Comparison of ENCODE assay signal across 8 cellular contexts in the genomic region with DNA sequence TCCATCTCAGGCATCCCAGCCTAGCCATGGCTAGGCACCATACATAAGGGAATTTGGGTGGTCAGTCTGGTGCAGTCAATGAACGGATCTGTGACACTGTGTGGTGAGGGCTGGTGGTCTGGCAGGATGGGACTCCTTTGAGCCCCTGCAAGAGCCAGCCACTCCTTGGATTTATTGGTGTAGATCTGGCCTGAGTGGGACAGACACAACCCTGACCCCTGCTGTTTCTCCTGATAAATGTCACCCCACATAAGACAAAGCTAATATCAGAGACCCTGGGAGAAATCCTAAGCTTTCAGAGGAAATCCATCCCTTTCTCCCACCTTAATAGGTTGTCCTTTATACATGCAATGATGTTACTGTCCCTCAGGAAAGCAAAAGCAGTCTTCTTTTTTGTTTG. TPM values are rescaled to one million over a fixed set of nuclear protein-coding genes. Genes with fewer than 3 reads are reported as not detected.
DNase-seq lines count a peak whose midpoint lies in the region; ATAC-seq and TF ChIP-seq lines count a peak whose summit lies in the region.

No MANE protein-coding gene starts in this region.

- DNase-seq in HuH-7.5 (ENCODE audit: low spot score) (peak; percentile 47), memory B cell (ENCODE audit: low spot score in 2 of 2) (no peak), cerebellar cortex (ENCODE audit: low spot score) (no peak), ecto neural progenitor cell (ENCODE audit: low spot score) (no peak), NCI-H510A (lab: John Stamatoyannopoulos, UW) (no peak)
- DNase-seq in activated CD8-positive, alpha-beta T cell treated with anti-CD3 and anti-CD28 coated beads, Interleukin-2, amount 10 ng/mL, durations not matched to agents 7 days and 5 days, result no peak

- H3K27me3 Mint-ChIP-seq in activated CD8-positive, alpha-beta T cell treated with anti-CD3 and anti-CD28 coated beads, Interleukin-2, amount 10 ng/mL, durations not matched to agents 7 days and 5 days (ENCODE audit: low read depth), result peaks cover 10% of the 10 kb centered on the region
- H3K27me3 Mint-ChIP-seq in memory B cell, result peaks cover 5% of the 10 kb centered on the region

- no peak overlapping the region for H3K4me3 ChIP-seq in DOHH2 (ENCODE audit: low read length)

- H3K9me2 ChIP-seq in DOHH2 (replicated peaks; ENCODE audit: control insufficient read depth, low read length), result no peaks in the 10 kb centered on the region

- H3F3A ChIP-seq in DOHH2 (ENCODE audit: control insufficient read depth, insufficient read depth), result peaks cover 15% of the 10 kb centered on the region

- POLR2A ChIA-PET in activated CD8-positive, alpha-beta T cell treated with anti-CD3 and anti-CD28 coated beads, Interleukin-2, amount 10 ng/mL, durations not matched to agents 7 days and 5 days (lab: Charles Lee), result interaction anchor here (1.0 kb wide), 1 partner anchor 138 kb away, joined by 3 read pairs; no protein-coding TSS in a partner anchor

- peaks cover 25% of the 10 kb centered on the region for H3K4me1 ChIP-seq in DOHH2 (ENCODE audit: control insufficient read depth, low read length)

- TF ChIP-seq CTCF in DOHH2 (IDR thresholded peaks at IDR 0.05; ENCODE audit: low read depth, low read length, poor library complexity, severe bottlenecking), result peak; percentile 68

- H3K9me3 ChIP-seq in DOHH2 (ENCODE audit: control insufficient read depth, insufficient read depth, low read length), result no peaks in the 10 kb centered on the region

- peaks cover 14% of the 10 kb centered on the region for H3K4me1 Mint-ChIP-seq in activated CD8-positive, alpha-beta T cell treated with anti-CD3 and anti-CD28 coated beads, Interleukin-2, amount 10 ng/mL, durations not matched to agents 7 days and 5 days (ENCODE audit: low read depth)
- peaks cover 22% of the 10 kb centered on the region for H3K4me1 Mint-ChIP-seq in memory B cell

- H3K27ac ChIP-seq in DOHH2 (ENCODE audit: low read depth, low read length), result no peak overlapping the region

- peaks cover 7% of the 10 kb centered on the region for H3K36me3 Mint-ChIP-seq in activated CD8-positive, alpha-beta T cell treated with anti-CD3 and anti-CD28 coated beads, Interleukin-2, amount 10 ng/mL, durations not matched to agents 7 days and 5 days (ENCODE audit: low read depth)
- H3K36me3 Mint-ChIP-seq in memory B cell, result no peaks in the 10 kb centered on the region

- peaks cover 17% of the 10 kb centered on the region for H3K79me2 ChIP-seq in DOHH2 (ENCODE audit: control insufficient read depth, low read length)

- CTCF ChIA-PET in activated CD8-positive, alpha-beta T cell treated with anti-CD3 and anti-CD28 coated beads, Interleukin-2, amount 10 ng/mL, durations not matched to agents 7 days and 5 days (lab: Charles Lee), result interaction anchor here (0.8 to 7.9 kb wide), 17 partner anchors 8 to 119 kb away, joined by 3 to 57 read pairs (median 4); a partner anchor contains a TSS

- H3K36me3 ChIP-seq in DOHH2 (ENCODE audit: control insufficient read depth, low read length), result peaks cover 5% of the 10 kb centered on the region; the same call in 1 of the 2 replicates

- H4K20me1 ChIP-seq in DOHH2 (ENCODE audit: control insufficient read depth, insufficient read depth, low read depth, low read length), result no peaks in the 10 kb centered on the region

- H3K27ac Mint-ChIP-seq in activated CD8-positive, alpha-beta T cell treated with anti-CD3 and anti-CD28 coated beads, Interleukin-2, amount 10 ng/mL, durations not matched to agents 7 days and 5 days, result no peak overlapping the region
- no peak overlapping the region for H3K27ac Mint-ChIP-seq in memory B cell

- H3K4me2 ChIP-seq in DOHH2 (ENCODE audit: low read length), result no peak overlapping the region

- H3K9me3 Mint-ChIP-seq in activated CD8-positive, alpha-beta T cell treated with anti-CD3 and anti-CD28 coated beads, Interleukin-2, amount 10 ng/mL, durations not matched to agents 7 days and 5 days (ENCODE audit: insufficient read depth), result no peaks in the 10 kb centered on the region
- H3K9me3 Mint-ChIP-seq in memory B cell, result no peaks in the 10 kb centered on the region

- ATAC-seq in activated CD8-positive, alpha-beta T cell treated with anti-CD3 and anti-CD28 coated beads, Interleukin-2, amount 10 ng/mL, durations not matched to agents 7 days and 5 days, result no peak
- ATAC-seq in memory B cell (ENCODE audit: low read depth) (no peak), HG02571 (IDR thresholded peaks at IDR 0.05; ENCODE audit: unreplicated experiment) (no peak)

- H3K27me3 ChIP-seq in DOHH2 (ENCODE audit: control insufficient read depth, low read length), result no peaks in the 10 kb centered on the region

- peak overlapping the region; percentile 24 for H3K4me3 Mint-ChIP-seq in activated CD8-positive, alpha-beta T cell treated with anti-CD3 and anti-CD28 coated beads, Interleukin-2, amount 10 ng/mL, durations not matched to agents 7 days and 5 days
- H3K4me3 Mint-ChIP-seq in memory B cell, result peak overlapping the region; percentile 35

RNA-seq across cellular contexts. Expression of a gene that starts 2.3 kb away (rescaled TPM):
- under 1 TPM; 0.37 to 0.45 TPM for total RNA-seq in activated CD8-positive, alpha-beta T cell treated with anti-CD3 and anti-CD28 coated beads, Interleukin-2, amount 10 ng/mL, durations not matched to agents 7 days and 5 days

RNA-seq across cellular contexts. Expression of a gene that starts 2.5 kb away (rescaled TPM):
- total RNA-seq in activated CD8-positive, alpha-beta T cell treated with anti-CD3 and anti-CD28 coated beads, Interleukin-2, amount 10 ng/mL, durations not matched to agents 7 days and 5 days, result 100 to 1,000 TPM; 191 to 193 TPM

RNA-seq across cellular contexts. Expression of a gene that starts 13.7 kb away (rescaled TPM):
- total RNA-seq in activated CD8-positive, alpha-beta T cell treated with anti-CD3 and anti-CD28 coated beads, Interleukin-2, amount 10 ng/mL, durations not matched to agents 7 days and 5 days, result 10 to 100 TPM; 17.0 to 17.6 TPM

RNA-seq across cellular contexts. Expression of a gene that starts 14.7 kb away (rescaled TPM):
- 10 to 100 TPM; 29.8 to 30.0 TPM for total RNA-seq in activated CD8-positive, alpha-beta T cell treated with anti-CD3 and anti-CD28 coated beads, Interleukin-2, amount 10 ng/mL, durations not matched to agents 7 days and 5 days

RNA-seq across cellular contexts. Expression of a gene that starts 23.9 kb away (rescaled TPM):
- 10 to 100 TPM; 42.1 to 43.5 TPM for total RNA-seq in activated CD8-positive, alpha-beta T cell treated with anti-CD3 and anti-CD28 coated beads, Interleukin-2, amount 10 ng/mL, durations not matched to agents 7 days and 5 days
